ENCODE assay signal across 9 cellular contexts in the genomic region with DNA sequence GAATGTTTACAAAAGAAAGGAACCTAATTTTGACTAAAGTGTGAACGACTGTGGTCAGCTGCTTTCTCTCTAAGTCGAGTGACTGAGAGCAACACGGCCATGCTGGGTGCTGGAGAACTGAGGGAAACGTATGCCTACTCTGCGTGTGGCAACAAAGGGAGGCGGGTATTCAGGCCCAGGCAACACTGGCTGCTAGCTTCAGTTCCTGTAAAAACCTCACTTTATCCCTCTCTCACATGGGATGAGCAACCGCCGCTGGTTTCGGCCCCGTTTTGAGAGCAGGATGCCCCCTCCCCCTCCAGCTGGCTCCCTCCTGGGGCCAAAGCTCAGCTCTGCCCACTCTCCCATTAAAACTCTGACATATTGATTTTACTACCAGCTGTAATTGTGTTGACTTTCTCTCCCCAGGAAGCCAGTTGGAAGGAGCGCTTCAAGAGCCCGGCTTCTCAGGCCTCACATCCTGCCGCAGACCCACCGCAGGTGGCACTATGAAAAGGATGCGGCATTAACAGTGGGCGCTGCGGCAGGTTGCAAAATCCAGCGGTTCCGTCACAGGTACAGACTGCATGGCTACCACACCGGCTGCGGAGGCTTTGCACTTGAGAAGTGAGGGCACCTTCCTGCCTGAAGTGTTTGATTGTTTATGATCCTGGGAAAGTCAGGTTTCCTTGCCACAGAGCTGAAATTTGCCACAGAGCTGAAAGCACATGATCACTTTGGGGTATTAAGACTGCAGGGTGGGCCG. TPM values are rescaled to one million over a fixed set of nuclear protein-coding genes. Genes with fewer than 3 reads are reported as not detected.
DNase-seq lines count a peak whose midpoint lies in the region; ATAC-seq lines count a peak whose summit lies in the region.
"Had no signal": no experiment of that assay in that cellular context is flagged by ENCODE, and none has a peak within 500 bp of the region (broad histone marks: within the 10 kb centered on the region; RNA-seq: fewer than 3 reads in every experiment).

No MANE protein-coding gene starts in this region.

- H3K9me3 ChIP-seq in MG63: no peaks in the 10 kb centered on the region

- H3K36me3 ChIP-seq in MG63: peaks cover 3% of the 10 kb centered on the region; the same call in 1 of the 2 replicates

- ATAC-seq in HG03354 (IDR thresholded peaks at IDR 0.05; ENCODE audit: poor library complexity, severe bottlenecking, unreplicated experiment): peak; percentile 55
- ATAC-seq in HG02973 (IDR thresholded peaks at IDR 0.05; ENCODE audit: unreplicated experiment): no peak
- no peak for ATAC-seq in HG02884 (IDR thresholded peaks at IDR 0.05; ENCODE audit: unreplicated experiment)

- H3K27me3 ChIP-seq in MG63: no peaks in the 10 kb centered on the region

- DNase-seq in NCI-H526 treated with DMSO at 0.1 percent for 48 hours (lab: John Stamatoyannopoulos, UW) (peak; percentile 31), lung microvascular endothelial cell (ENCODE audit: low read depth in 2 of 2) (peak; percentile 46 to 55), MG63 (no peak)
- peak; percentile 63 for DNase-seq in activated naive CD4-positive, alpha-beta T cell treated with Interleukin-2 at 50 U/mL for 16 hours
- peak; percentile 24 to 44 for DNase-seq in stimulated activated CD8-positive, alpha-beta memory T cell treated with anti-CD3 and anti-CD28 coated beads, Interleukin-7, amount 100 ng/mL, for 4 hours (ENCODE audit: low read depth in 2 of 2)

- no peak overlapping the region for H3K4me3 ChIP-seq in MG63

RNA-seq across cellular contexts. Expression of gene PLXND1, which starts 12.7 kb away (rescaled TPM):
- total RNA-seq in lung microvascular endothelial cell: 131 and 262 TPM in 2 replicates
- 5.8 and 21.9 TPM in 2 replicates for total RNA-seq in MG63 (2014; rRNA removed; shearing (Covaris generic); ENCODE audit: low replicate concordance)

RNA-seq across cellular contexts. Expression of gene H1-8, which starts 50.8 kb away (rescaled TPM):
- total RNA-seq in lung microvascular endothelial cell: not detected in 2 replicates
- total RNA-seq in MG63 (2014; rRNA removed; shearing (Covaris generic); ENCODE audit: low replicate concordance): not detected in 2 replicates
- total RNA-seq: glomerular endothelial cell had no signal
